11 cellular contexts compared by ENCODE assay signal in genomic region chr5:173001229-173001841, GRCh38. TPM values are rescaled to one million over a fixed set of nuclear protein-coding genes. Genes with fewer than 3 reads are reported as not detected.
DNase-seq lines count a peak whose midpoint lies in the region; ATAC-seq and TF ChIP-seq lines count a peak whose summit lies in the region.
"Had no signal": no experiment of that assay in that cellular context is flagged by ENCODE, and none has a peak within 500 bp of the region (broad histone marks: within the 10 kb centered on the region; RNA-seq: fewer than 3 reads in every experiment).

No MANE protein-coding gene starts in this region.

- H3K4me1 ChIP-seq in breast epithelium: no peaks in the 10 kb centered on the region
- H3K4me1 ChIP-seq: SJSA1 had no signal

- peak; percentile 61 for DNase-seq in activated CD4-positive, alpha-beta T cell treated with anti-CD3 and anti-CD28 coated beads, Interleukin-2, amount 10 ng/mL, durations not matched to agents 24 days and 14 days
- no peak for DNase-seq in activated CD4-positive, alpha-beta T cell treated with anti-CD3 and anti-CD28 coated beads, Interleukin-2, amount 10 ng/mL, durations not matched to agents 7 days and 5 days
- DNase-seq in T-helper 17 cell (no peak), ecto neural progenitor cell (ENCODE audit: low spot score) (no peak), MV-4-11 (lab: John Stamatoyannopoulos, UW) (no peak), breast epithelium (ENCODE audit: low spot score in 2 of 2) (no peak)
- DNase-seq in stimulated activated CD8-positive, alpha-beta memory T cell treated with anti-CD3 and anti-CD28 coated beads, Interleukin-4, amount 100 ng/mL, for 48 hours: peak; percentile 42

- no peak overlapping the region for H3K27ac ChIP-seq in breast epithelium
- H3K27ac ChIP-seq: SJSA1 had no signal

- CTCF ChIA-PET in activated CD4-positive, alpha-beta T cell treated with anti-CD3 and anti-CD28 coated beads, Interleukin-2, amount 10 ng/mL, durations not matched to agents 7 days and 5 days (lab: Charles Lee): interaction anchor here (0.6 kb wide), 1 partner anchor 12 kb away, joined by 4 read pairs; no protein-coding TSS in a partner anchor

- no peak overlapping the region for H3K4me3 Mint-ChIP-seq in activated CD4-positive, alpha-beta T cell treated with anti-CD3 and anti-CD28 coated beads, Interleukin-2, amount 10 ng/mL, durations not matched to agents 24 days and 14 days
- H3K4me3 Mint-ChIP-seq in activated CD4-positive, alpha-beta T cell treated with anti-CD3 and anti-CD28 coated beads, Interleukin-2, amount 10 ng/mL, durations not matched to agents 7 days and 5 days: no peak overlapping the region
- peak overlapping the region; percentile 61 for H3K4me3 Mint-ChIP-seq in T-helper 17 cell

- H3K36me3 Mint-ChIP-seq in activated CD4-positive, alpha-beta T cell treated with anti-CD3 and anti-CD28 coated beads, Interleukin-2, amount 10 ng/mL, durations not matched to agents 24 days and 14 days (ENCODE audit: low read depth): peaks cover 21% of the 10 kb centered on the region
- peaks cover 29% of the 10 kb centered on the region for H3K36me3 Mint-ChIP-seq in activated CD4-positive, alpha-beta T cell treated with anti-CD3 and anti-CD28 coated beads, Interleukin-2, amount 10 ng/mL, durations not matched to agents 7 days and 5 days (ENCODE audit: low read depth)
- no peaks in the 10 kb centered on the region for H3K36me3 Mint-ChIP-seq in T-helper 17 cell (ENCODE audit: low read depth)

- intact Hi-C loops in activated CD4-positive, alpha-beta T cell treated with anti-CD3 and anti-CD28 coated beads, Interleukin-2, amount 10 ng/mL, durations not matched to agents 24 days and 14 days (cut with micrococcal nuclease): no loop called here
- intact Hi-C loops in breast epithelium (cut with DNase I; ENCODE audit: low total_unique reads): no loop called here

- no peaks in the 10 kb centered on the region for H3K27me3 ChIP-seq in breast epithelium
- H3K27me3 ChIP-seq: ascending aorta, SJSA1 had no signal

- POLR2A ChIA-PET in activated CD4-positive, alpha-beta T cell treated with anti-CD3 and anti-CD28 coated beads, Interleukin-2, amount 10 ng/mL, durations not matched to agents 7 days and 5 days (lab: Charles Lee): interaction anchor here (0.6 kb wide), 1 partner anchor 56 kb away, joined by 3 read pairs; no protein-coding TSS in a partner anchor

- no peaks in the 10 kb centered on the region for H3K9me3 Mint-ChIP-seq in activated CD4-positive, alpha-beta T cell treated with anti-CD3 and anti-CD28 coated beads, Interleukin-2, amount 10 ng/mL, durations not matched to agents 24 days and 14 days
- H3K9me3 Mint-ChIP-seq in activated CD4-positive, alpha-beta T cell treated with anti-CD3 and anti-CD28 coated beads, Interleukin-2, amount 10 ng/mL, durations not matched to agents 7 days and 5 days: no peaks in the 10 kb centered on the region

- H3K4me3 ChIP-seq in breast epithelium: no peak overlapping the region
- H3K4me3 ChIP-seq: A549, ascending aorta, SJSA1 had no signal

- ATAC-seq in HG02588 (IDR thresholded peaks at IDR 0.05; ENCODE audit: unreplicated experiment): peak; percentile 75
- ATAC-seq in T-helper 17 cell: peak; percentile 37
- ATAC-seq: A549 had no signal

- H3K9me3 ChIP-seq in T-helper 17 cell (ENCODE audit: control insufficient read depth, low read length, poor library complexity, severe bottlenecking) (no peaks in the 10 kb centered on the region), breast epithelium (no peaks in the 10 kb centered on the region)
- H3K9me3 ChIP-seq: A549, ascending aorta, SJSA1 had no signal

- no peak for TF ChIP-seq CTCF in breast epithelium (IDR thresholded peaks at IDR 0.05)

- no peaks in the 10 kb centered on the region for H3K27me3 Mint-ChIP-seq in activated CD4-positive, alpha-beta T cell treated with anti-CD3 and anti-CD28 coated beads, Interleukin-2, amount 10 ng/mL, durations not matched to agents 24 days and 14 days
- H3K27me3 Mint-ChIP-seq in activated CD4-positive, alpha-beta T cell treated with anti-CD3 and anti-CD28 coated beads, Interleukin-2, amount 10 ng/mL, durations not matched to agents 7 days and 5 days: no peaks in the 10 kb centered on the region
- no peaks in the 10 kb centered on the region for H3K27me3 Mint-ChIP-seq in T-helper 17 cell

- no peaks in the 10 kb centered on the region for H3K36me3 ChIP-seq in breast epithelium

- peak overlapping the region; percentile 26 for H3K27ac Mint-ChIP-seq in activated CD4-positive, alpha-beta T cell treated with anti-CD3 and anti-CD28 coated beads, Interleukin-2, amount 10 ng/mL, durations not matched to agents 24 days and 14 days
- no peak overlapping the region for H3K27ac Mint-ChIP-seq in activated CD4-positive, alpha-beta T cell treated with anti-CD3 and anti-CD28 coated beads, Interleukin-2, amount 10 ng/mL, durations not matched to agents 7 days and 5 days
- peak overlapping the region; percentile 91 for H3K27ac Mint-ChIP-seq in T-helper 17 cell

- peaks cover 37% of the 10 kb centered on the region for H3K4me1 Mint-ChIP-seq in activated CD4-positive, alpha-beta T cell treated with anti-CD3 and anti-CD28 coated beads, Interleukin-2, amount 10 ng/mL, durations not matched to agents 24 days and 14 days
- H3K4me1 Mint-ChIP-seq in activated CD4-positive, alpha-beta T cell treated with anti-CD3 and anti-CD28 coated beads, Interleukin-2, amount 10 ng/mL, durations not matched to agents 7 days and 5 days: peaks cover 45% of the 10 kb centered on the region
- H3K4me1 Mint-ChIP-seq in T-helper 17 cell: peaks cover 52% of the 10 kb centered on the region

- no peak for TF ChIP-seq POLR2A in breast epithelium (IDR thresholded peaks at IDR 0.05)

RNA-seq across cellular contexts. Expression of gene ATP6V0E1, which starts 17.8 kb away (rescaled TPM):
- total RNA-seq in activated CD4-positive, alpha-beta T cell treated with anti-CD3 and anti-CD28 coated beads, Interleukin-2, amount 10 ng/mL, durations not matched to agents 24 days and 14 days: 146 and 147 TPM in 2 replicates
- total RNA-seq in activated CD4-positive, alpha-beta T cell treated with anti-CD3 and anti-CD28 coated beads, Interleukin-2, amount 10 ng/mL, durations not matched to agents 7 days and 5 days: 100 to 1,000 TPM; 168 to 192 TPM
- total RNA-seq in T-helper 17 cell (100 to 1,000 TPM; 102 to 104 TPM), breast epithelium (100 to 1,000 TPM; 173 to 219 (median 185) TPM)

RNA-seq across cellular contexts. Expression of gene RPL26L1, which starts 42.1 kb away (rescaled TPM):
- total RNA-seq in activated CD4-positive, alpha-beta T cell treated with anti-CD3 and anti-CD28 coated beads, Interleukin-2, amount 10 ng/mL, durations not matched to agents 24 days and 14 days: 76.7 and 77.8 TPM in 2 replicates
- total RNA-seq in activated CD4-positive, alpha-beta T cell treated with anti-CD3 and anti-CD28 coated beads, Interleukin-2, amount 10 ng/mL, durations not matched to agents 7 days and 5 days: 10 to 100 TPM; 39.9 to 44.3 TPM
- total RNA-seq in T-helper 17 cell: 10 to 100 TPM; 13.9 to 17.7 TPM
- total RNA-seq in breast epithelium: 10 to 100 TPM; 21.4 to 34.1 (median 22.0) TPM

RNA-seq across cellular contexts. Expression of gene CREBRF, which starts 54.8 kb away (rescaled TPM):
- 6.2 and 6.7 TPM in 2 replicates for total RNA-seq in activated CD4-positive, alpha-beta T cell treated with anti-CD3 and anti-CD28 coated beads, Interleukin-2, amount 10 ng/mL, durations not matched to agents 24 days and 14 days
- 10 to 100 TPM; 17.1 to 18.7 TPM for total RNA-seq in activated CD4-positive, alpha-beta T cell treated with anti-CD3 and anti-CD28 coated beads, Interleukin-2, amount 10 ng/mL, durations not matched to agents 7 days and 5 days
- total RNA-seq in T-helper 17 cell: 100 to 1,000 TPM in 1 of 2 donors, 10 to 100 TPM in 1; 93.8 to 110 TPM
- 10 to 100 TPM; 51.1 to 77.1 (median 63.8) TPM for total RNA-seq in breast epithelium

Comparison
In these comparisons a context has a peak if more than half of its experiments do, and no peak if none do; other contexts are left out.
1. DNase-seq: peak in activated CD4-positive, alpha-beta T cell treated with anti-CD3 and anti-CD28 coated beads, Interleukin-2, amount 10 ng/mL, durations not matched to agents 24 days and 14 days (single experiment) and stimulated activated CD8-positive, alpha-beta memory T cell treated with anti-CD3 and anti-CD28 coated beads, Interleukin-4, amount 100 ng/mL, for 48 hours (single experiment); none in activated CD4-positive, alpha-beta T cell treated with anti-CD3 and anti-CD28 coated beads, Interleukin-2, amount 10 ng/mL, durations not matched to agents 7 days and 5 days (single experiment), T-helper 17 cell (0 of 3), ecto neural progenitor cell (single experiment), MV-4-11 (single experiment) and breast epithelium (0 of 2).